ENCODE assay signal across 8 cellular contexts in genomic region chr10:89563861-89564478, GRCh38. TPM values are rescaled to one million over a fixed set of nuclear protein-coding genes. Genes with fewer than 3 reads are reported as not detected.
DNase-seq lines count a peak whose midpoint lies in the region; ATAC-seq, FAIRE-seq and TF ChIP-seq lines count a peak whose summit lies in the region.

No MANE protein-coding gene starts in this region.

- no peaks in the 10 kb centered on the region for H3K36me3 ChIP-seq in naive thymus-derived CD4-positive, alpha-beta T cell (ENCODE audit: control insufficient read depth in 2 of 3, insufficient read depth in 3 of 3, low read length in 3 of 3)

- in situ Hi-C loops in SK-MEL-5 (cut with HindIII; ENCODE audit: low pct_unique_long_range_greater_than_20kb, low sequenced_read_pairs) = loop anchor here (25.0 kb wide), 1 partner anchor 102 kb away; no protein-coding TSS in a partner anchor

- H3K4me1 Mint-ChIP-seq in naive thymus-derived CD4-positive, alpha-beta T cell = no peaks in the 10 kb centered on the region

- CTCF ChIA-PET in naive thymus-derived CD4-positive, alpha-beta T cell (lab: Charles Lee) = interaction anchor here (1.2 to 1.9 kb wide), 3 partner anchors 135 to 349 kb away, joined by 3 to 5 read pairs (median 3); no protein-coding TSS in a partner anchor

- POLR2A ChIA-PET in naive thymus-derived CD4-positive, alpha-beta T cell (lab: Charles Lee) = no interaction called here

- no peak overlapping the region for H3K27ac ChIP-seq in naive thymus-derived CD4-positive, alpha-beta T cell (ENCODE audit: low read depth, low read length)

- TF ChIP-seq CTCF in epithelial cell of esophagus (IDR thresholded peaks at IDR 0.05; ENCODE audit: insufficient read depth, low read depth, low read length, missing control alignments) = peak; percentile 67

- ATAC-seq in naive thymus-derived CD4-positive, alpha-beta T cell = peak; percentile 65
- no peak for ATAC-seq in HG03378 (IDR thresholded peaks at IDR 0.05; ENCODE audit: unreplicated experiment)
- ATAC-seq in GM19452 (IDR thresholded peaks at IDR 0.05; ENCODE audit: unreplicated experiment) = no peak

- no peak overlapping the region for H3K27ac Mint-ChIP-seq in naive thymus-derived CD4-positive, alpha-beta T cell

- no peaks in the 10 kb centered on the region for H3K4me1 ChIP-seq in naive thymus-derived CD4-positive, alpha-beta T cell (ENCODE audit: control insufficient read depth in 2 of 2, insufficient read depth in 2 of 2, low read length in 2 of 2)

- intact Hi-C loops in naive thymus-derived CD4-positive, alpha-beta T cell (cut with micrococcal nuclease) = loop anchor here (1.0 to 10.0 kb wide), 8 partner anchors 137 to 632 kb away; partner anchors contain the start of genes IFIT1 (in 1 of the 2) and KIF20B (in 1 of the 2)

- DNase-seq in activated gamma-delta T cell treated with Interleukin-2 at 50 U/mL for 16 hours = peak; percentile 4
- no peak for DNase-seq in activated gamma-delta T cell (lab: John Stamatoyannopoulos, UW)
- peak; percentile 55 for DNase-seq in HTR-8/SVneo (ENCODE audit: insufficient read length, low spot score)
- peak; percentile 45 for DNase-seq in SK-MEL-5 (ENCODE audit: low read depth, low spot score)
- DNase-seq in epithelial cell of esophagus (ENCODE audit: low read depth) = peak; percentile 71
- peak in 7 of 9 donors; percentile 13 to 58 (median 48) for DNase-seq in naive thymus-derived CD4-positive, alpha-beta T cell

- peak; percentile 49 for FAIRE-seq in HTR-8/SVneo (lab: Jason Lieb, UNC)

- H3K27me3 Mint-ChIP-seq in naive thymus-derived CD4-positive, alpha-beta T cell = peaks cover 4 to 44% (median 14%) of the 10 kb centered on the region in 5 donors

- no peaks in the 10 kb centered on the region for H3K36me3 Mint-ChIP-seq in naive thymus-derived CD4-positive, alpha-beta T cell

- H3K9me3 Mint-ChIP-seq in naive thymus-derived CD4-positive, alpha-beta T cell = peaks cover 0 to 2% (median 0%) of the 10 kb centered on the region in 11 donors

- H3K4me3 Mint-ChIP-seq in naive thymus-derived CD4-positive, alpha-beta T cell = no peak overlapping the region

- no peaks in the 10 kb centered on the region for H3K27me3 ChIP-seq in naive thymus-derived CD4-positive, alpha-beta T cell (ENCODE audit: control insufficient read depth in 2 of 2, insufficient read depth in 2 of 2, low read length in 2 of 2)

- H3K9me3 ChIP-seq in naive thymus-derived CD4-positive, alpha-beta T cell (ENCODE audit: control insufficient read depth in 2 of 3, low read length in 3 of 3) = no peaks in the 10 kb centered on the region

- no peak overlapping the region for H3K4me3 ChIP-seq in epithelial cell of esophagus (ENCODE audit: low read length)
- H3K4me3 ChIP-seq in naive thymus-derived CD4-positive, alpha-beta T cell (ENCODE audit: low read length) = no peak overlapping the region

RNA-seq across cellular contexts. Expression of gene SLC16A12, which starts 28.6 kb away (rescaled TPM):
- not detected in 2 replicates for total RNA-seq in SK-MEL-5 (2014; rRNA removed; shearing (Covaris generic))
- polyA plus RNA-seq in SK-MEL-5 (2015; cell fraction: cytosol; rRNA removed) = not detected in 2 replicates
- polyA plus RNA-seq in SK-MEL-5 (2015; cell fraction: nucleus; rRNA removed) = not detected in 2 replicates
- not detected for total RNA-seq in naive thymus-derived CD4-positive, alpha-beta T cell
- polyA plus RNA-seq in naive thymus-derived CD4-positive, alpha-beta T cell = not detected
